ENCODE assay signal across 34 cellular contexts in the genomic region with DNA sequence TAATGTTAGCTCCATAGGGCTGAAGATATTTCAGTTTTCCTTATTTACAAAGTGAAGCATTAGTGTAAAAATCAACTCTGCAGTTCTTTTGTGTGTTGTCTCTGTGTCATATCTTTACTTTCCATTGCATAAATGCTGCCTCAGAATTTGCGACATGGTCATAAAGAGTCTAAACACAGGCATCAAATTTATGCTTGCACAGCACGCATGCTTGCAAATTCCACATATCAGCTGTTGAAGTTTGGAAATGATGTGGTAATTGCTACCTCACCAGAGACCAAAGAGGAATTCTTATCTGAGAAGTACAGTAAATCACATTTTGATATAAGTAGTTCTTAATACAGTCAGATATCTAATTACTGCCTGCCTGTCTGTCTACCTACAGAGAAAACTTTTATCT.
"Had no signal": no experiment of that assay in that cellular context is flagged by ENCODE, and none has a peak within 500 bp of the region (broad histone marks: within the 10 kb centered on the region; RNA-seq: fewer than 3 reads in every experiment).

No MANE protein-coding gene starts in this region.

- H3K4me1 Mint-ChIP-seq: activated CD4-positive, alpha-beta T cell treated with anti-CD3 and anti-CD28 coated beads for 36 hours; activated CD8-positive, alpha-beta memory T cell treated with anti-CD3 and anti-CD28 coated beads, Interleukin-2, amount 10 ng/mL, durations not matched to agents 7 days and 5 days; activated naive CD4-positive, alpha-beta T cell treated with anti-CD3 and anti-CD28 coated beads, Interleukin-2, amount 10 ng/mL, durations not matched to agents 7 days and 5 days; activated naive CD8-positive, alpha-beta T cell treated with anti-CD3 and anti-CD28 coated beads, Interleukin-2, amount 50 U/mL, for 24 hours had no signal

- H3K27ac ChIP-seq: Peyer's patch, RWPE1, SK-N-MC had no signal

- H3K4me1 ChIP-seq: Peyer's patch had no signal

- ATAC-seq: activated CD4-positive, alpha-beta T cell treated with anti-CD3 and anti-CD28 coated beads for 36 hours; activated CD4-positive, CD25-positive, alpha-beta regulatory T cell treated with anti-CD3 and anti-CD28 coated beads, Interleukin-2, amount 50 U/mL, for 24 hours; activated CD8-positive, alpha-beta memory T cell treated with anti-CD3 and anti-CD28 coated beads, Interleukin-2, amount 10 ng/mL, durations not matched to agents 7 days and 5 days; activated naive CD8-positive, alpha-beta T cell treated with anti-CD3 and anti-CD28 coated beads, Interleukin-2, amount 50 U/mL, for 24 hours; PC-3; Right ventricle myocardium inferior; WTC11 had no signal

- DNase-seq: activated CD4-positive, alpha-beta memory T cell treated with anti-CD3 and anti-CD28 coated beads for 36 hours; activated CD4-positive, alpha-beta T cell treated with anti-CD3 and anti-CD28 coated beads for 36 hours; activated CD4-positive, alpha-beta T cell treated with anti-CD3 and anti-CD28 coated beads, Interleukin-2, amount 50 U/mL, for 1 hour; activated CD8-positive, alpha-beta memory T cell treated with anti-CD3 and anti-CD28 coated beads for 24 hours; activated CD8-positive, alpha-beta memory T cell treated with anti-CD3 and anti-CD28 coated beads, Interleukin-2, amount 10 ng/mL, durations not matched to agents 7 days and 5 days; activated CD8-positive, alpha-beta memory T cell treated with anti-CD3 and anti-CD28 coated beads, Interleukin-2, amount 50 U/mL, for 48 hours; activated effector memory CD4-positive, alpha-beta T cell treated with Interleukin-2 at 50 U/mL for 16 hours; activated naive CD4-positive, alpha-beta T cell treated with anti-CD3 and anti-CD28 coated beads, Interleukin-2, amount 10 ng/mL, durations not matched to agents 7 days and 5 days; activated naive CD8-positive, alpha-beta T cell treated with anti-CD3 and anti-CD28 coated beads, Interleukin-2, amount 50 U/mL, for 24 hours; activated T-cell treated with anti-CD3 and anti-CD28 coated beads, Interleukin-2, amount 50 U/mL, for 48 hours; anterior cingulate cortex; caudate nucleus; cerebellar nuclear complex; Karpas-422; KBM-7; NCI-H1048; NCI-H1105 treated with DMSO at 0.1 percent for 48 hours; NCI-H1436; NCI-H1694 treated with DMSO at 0.1 percent for 48 hours; NCI-H2029; NCI-H345; NCI-H524 treated with DMSO at 0.1 percent for 48 hours; NCI-H774; PC-3; Peyer's patch; SIG-M5; T1000 had no signal

- H3K9me3 ChIP-seq: Peyer's patch had no signal

- H3K4me3 Mint-ChIP-seq: activated CD4-positive, alpha-beta memory T cell treated with anti-CD3 and anti-CD28 coated beads for 36 hours; activated CD4-positive, alpha-beta T cell treated with anti-CD3 and anti-CD28 coated beads for 36 hours; activated CD8-positive, alpha-beta memory T cell treated with anti-CD3 and anti-CD28 coated beads, Interleukin-2, amount 10 ng/mL, durations not matched to agents 7 days and 5 days; activated naive CD4-positive, alpha-beta T cell treated with anti-CD3 and anti-CD28 coated beads, Interleukin-2, amount 10 ng/mL, durations not matched to agents 7 days and 5 days; activated naive CD8-positive, alpha-beta T cell; activated naive CD8-positive, alpha-beta T cell treated with anti-CD3 and anti-CD28 coated beads, Interleukin-2, amount 50 U/mL, for 24 hours; brain; WTC11 had no signal

- H3K4me3 ChIP-seq: Peyer's patch, SK-N-MC had no signal

- H3K27me3 ChIP-seq: Peyer's patch had no signal

- H3K27me3 Mint-ChIP-seq: activated CD4-positive, alpha-beta memory T cell treated with anti-CD3 and anti-CD28 coated beads for 36 hours; activated CD4-positive, alpha-beta T cell treated with anti-CD3 and anti-CD28 coated beads for 36 hours; activated CD8-positive, alpha-beta memory T cell treated with anti-CD3 and anti-CD28 coated beads, Interleukin-2, amount 10 ng/mL, durations not matched to agents 7 days and 5 days; activated naive CD4-positive, alpha-beta T cell treated with anti-CD3 and anti-CD28 coated beads, Interleukin-2, amount 10 ng/mL, durations not matched to agents 7 days and 5 days; activated naive CD8-positive, alpha-beta T cell; activated naive CD8-positive, alpha-beta T cell treated with anti-CD3 and anti-CD28 coated beads, Interleukin-2, amount 50 U/mL, for 24 hours; brain had no signal

- H3K36me3 ChIP-seq: Peyer's patch had no signal

- H3K27ac Mint-ChIP-seq: activated CD4-positive, alpha-beta memory T cell treated with anti-CD3 and anti-CD28 coated beads for 36 hours; activated CD4-positive, alpha-beta T cell treated with anti-CD3 and anti-CD28 coated beads for 36 hours; activated CD8-positive, alpha-beta memory T cell treated with anti-CD3 and anti-CD28 coated beads, Interleukin-2, amount 10 ng/mL, durations not matched to agents 7 days and 5 days; activated naive CD4-positive, alpha-beta T cell treated with anti-CD3 and anti-CD28 coated beads, Interleukin-2, amount 10 ng/mL, durations not matched to agents 7 days and 5 days; activated naive CD8-positive, alpha-beta T cell; activated naive CD8-positive, alpha-beta T cell treated with anti-CD3 and anti-CD28 coated beads, Interleukin-2, amount 50 U/mL, for 24 hours; brain; WTC11 had no signal

- H3K36me3 Mint-ChIP-seq: activated CD4-positive, alpha-beta memory T cell treated with anti-CD3 and anti-CD28 coated beads for 36 hours; activated CD8-positive, alpha-beta memory T cell treated with anti-CD3 and anti-CD28 coated beads, Interleukin-2, amount 10 ng/mL, durations not matched to agents 7 days and 5 days; activated naive CD4-positive, alpha-beta T cell treated with anti-CD3 and anti-CD28 coated beads, Interleukin-2, amount 10 ng/mL, durations not matched to agents 7 days and 5 days; activated naive CD8-positive, alpha-beta T cell; brain; WTC11 had no signal

- H3K9me3 Mint-ChIP-seq: activated naive CD4-positive, alpha-beta T cell treated with anti-CD3 and anti-CD28 coated beads, Interleukin-2, amount 10 ng/mL, durations not matched to agents 7 days and 5 days; brain; WTC11 had no signal
